ENCODE assay signal across 35 cellular contexts in genomic region chr9:12740845-12741244, GRCh38. TPM values are rescaled to one million over a fixed set of nuclear protein-coding genes. Genes with fewer than 3 reads are reported as not detected.
DNase-seq lines count a peak whose midpoint lies in the region; ATAC-seq, FAIRE-seq and TF ChIP-seq lines count a peak whose summit lies in the region.
"Had no signal": no experiment of that assay in that cellular context is flagged by ENCODE, and none has a peak within 500 bp of the region (broad histone marks: within the 10 kb centered on the region; RNA-seq: fewer than 3 reads in every experiment).

No MANE protein-coding gene starts in this region.

- SMC1A ChIA-PET in GM12878 (lab: Charles Lee; ENCODE audit: uncharacterized antibody, unreplicated experiment), result interaction anchor here (1.4 kb wide), 1 partner anchor 305 kb away, joined by 4 read pairs; no protein-coding TSS in a partner anchor

- no peak for DNase-seq in GM12878 (ENCODE audit: low read depth, low spot score)
- peak; percentile 22 for DNase-seq in iris pigment epithelial cell (ENCODE audit: low read depth)
- no peak for DNase-seq in type B pancreatic cell (ENCODE audit: extremely low spot score, unreplicated experiment)
- no peak for DNase-seq in NCI-H2171 (lab: John Stamatoyannopoulos, UW)
- DNase-seq in NCI-H524 treated with DMSO at 0.1 percent for 48 hours (lab: John Stamatoyannopoulos, UW), result no peak
- DNase-seq in activated CD4-positive, alpha-beta T cell treated with anti-CD3 and anti-CD28 coated beads for 36 hours, result no peak
- DNase-seq: C1 segment of cervical spinal cord; Caco-2; colonic mucosa; DMS53; effector CD8-positive, alpha-beta T cell; erythroblast; foreskin melanocyte; GF-D8; heart left ventricle; KBM-7; MM.1S; NCI-H1417; NCI-H2081; NCI-H226; NCI-H748 treated with DMSO at 0.1 percent for 48 hours; Peyer's patch; SIG-M5; small intestine; stimulated activated naive CD4-positive, alpha-beta T cell had no signal

- TF ChIP-seq CTCF in HEK293 (tag by site-specific recombination; IDR thresholded peaks at IDR 0.05), result no peak
- no peak for TF ChIP-seq CTCF in GM12878 (IDR thresholded peaks at IDR 0.05 in 2 of 3, conservative IDR thresholded peaks at IDR 0.05 in 1 of 3; ENCODE audit: control insufficient read depth in 2 of 3, extremely low read depth in 1 of 3, insufficient read depth in 1 of 3, low read depth in 3 of 3, low read length in 3 of 3)
- no peak for TF ChIP-seq CTCF in type B pancreatic cell (conservative IDR thresholded peaks at IDR 0.05)

- no peak for TF ChIP-seq RAD21 in GM12878 (IDR thresholded peaks at IDR 0.05; ENCODE audit: insufficient read depth, low read depth, low read length)

- intact Hi-C loops in GM12878 (cut with micrococcal nuclease; ENCODE audit: unreplicated experiment), result no loop called here
- intact Hi-C loops in activated CD4-positive, alpha-beta T cell treated with anti-CD3 and anti-CD28 coated beads for 36 hours (cut with DNase I, micrococcal nuclease), result no loop called here

- peak overlapping the region; percentile 87 for H3K27ac Mint-ChIP-seq in type B pancreatic cell
- H3K27ac Mint-ChIP-seq in activated CD4-positive, alpha-beta T cell treated with anti-CD3 and anti-CD28 coated beads for 36 hours, result no peak overlapping the region
- H3K27ac Mint-ChIP-seq: activated naive CD4-positive, alpha-beta T cell treated with anti-CD3 and anti-CD28 coated beads, Interleukin-2, amount 50 U/mL, for 24 hours; activated T-helper 17 cell treated with anti-CD3 and anti-CD28 coated beads, Interleukin-2, amount 50 U/mL, for 72 hours; nephron had no signal

- H3K9me3 ChIP-seq in HEK293 (ENCODE audit: control insufficient read depth, insufficient read depth, low read depth, low read length) (no peaks in the 10 kb centered on the region), GM12878 (replicated peaks; ENCODE audit: control insufficient read depth, insufficient read depth, low read length) (no peaks in the 10 kb centered on the region)
- H3K9me3 ChIP-seq: Caco-2, colonic mucosa, heart left ventricle, Peyer's patch, suprapubic skin had no signal

- H3K9ac ChIP-seq in GM12878 (ENCODE audit: control insufficient read depth, insufficient read depth, low read length), result no peak overlapping the region

- TF ChIP-seq POLR2A in GM12878 (IDR thresholded peaks at IDR 0.05; ENCODE audit: low read depth, low read length), result no peak

- no peaks in the 10 kb centered on the region for H3K79me2 ChIP-seq in GM12878 (ENCODE audit: control insufficient read depth, insufficient read depth, low read length)

- H3K36me3 ChIP-seq in HEK293 (ENCODE audit: control insufficient read depth in 2 of 2, insufficient read depth in 1 of 2, low read length in 2 of 2) (no peaks in the 10 kb centered on the region), GM12878 (ENCODE audit: control insufficient read depth in 2 of 2, insufficient read depth in 2 of 2, low read length in 1 of 2) (no peaks in the 10 kb centered on the region)
- H3K36me3 ChIP-seq: colonic mucosa, heart left ventricle, Peyer's patch, suprapubic skin had no signal

- H3K4me1 ChIP-seq in HEK293 (ENCODE audit: control insufficient read depth, insufficient read depth, low read length), result 0 out of 2 replicates have a peak, but pooled peaks cover 2% of the 10 kb centered on the region
- H3K4me1 ChIP-seq in GM12878 (ENCODE audit: control insufficient read depth, insufficient read depth, low read length), result no peaks in the 10 kb centered on the region
- H3K4me1 ChIP-seq: Caco-2, colonic mucosa, Peyer's patch, suprapubic skin had no signal

- H3K36me3 Mint-ChIP-seq in type B pancreatic cell, result no peaks in the 10 kb centered on the region
- no peaks in the 10 kb centered on the region for H3K36me3 Mint-ChIP-seq in activated CD4-positive, alpha-beta T cell treated with anti-CD3 and anti-CD28 coated beads for 36 hours (ENCODE audit: low read depth)
- H3K36me3 Mint-ChIP-seq: activated naive CD4-positive, alpha-beta T cell treated with anti-CD3 and anti-CD28 coated beads, Interleukin-2, amount 50 U/mL, for 24 hours had no signal

- in situ Hi-C loops in GM12878 (cut with MboI), result no loop called here

- H3K27me3 Mint-ChIP-seq in type B pancreatic cell, result no peaks in the 10 kb centered on the region
- H3K27me3 Mint-ChIP-seq in activated CD4-positive, alpha-beta T cell treated with anti-CD3 and anti-CD28 coated beads for 36 hours, result no peaks in the 10 kb centered on the region
- H3K27me3 Mint-ChIP-seq: activated naive CD4-positive, alpha-beta T cell treated with anti-CD3 and anti-CD28 coated beads, Interleukin-2, amount 50 U/mL, for 24 hours; activated T-helper 17 cell treated with anti-CD3 and anti-CD28 coated beads, Interleukin-2, amount 50 U/mL, for 72 hours had no signal

- no peak for TF ChIP-seq EP300 in GM12878 (IDR thresholded peaks at IDR 0.05; ENCODE audit: borderline replicate concordance in 1 of 2, control insufficient read depth in 1 of 2, low read depth in 2 of 2, low read length in 2 of 2)

- FAIRE-seq in GM12878 (lab: Jason Lieb, UNC), result no peak
- FAIRE-seq: small intestine had no signal

- H2AFZ ChIP-seq in GM12878 (ENCODE audit: control insufficient read depth, low read depth, low read length), result no peak overlapping the region

- RAD21 ChIA-PET in GM12878 (lab: Charles Lee; ENCODE audit: unreplicated experiment), result interaction anchor here (1.1 kb wide), 1 partner anchor 36 kb away, joined by 3 read pairs; no protein-coding TSS in a partner anchor

- no TSS peak for BruUV-seq in GM12878 (replicated peaks; lab: Mats Ljungman, UMichigan)

- no peaks in the 10 kb centered on the region for H3K9me3 Mint-ChIP-seq in type B pancreatic cell
- peaks cover 16% of the 10 kb centered on the region for H3K9me3 Mint-ChIP-seq in activated CD4-positive, alpha-beta T cell treated with anti-CD3 and anti-CD28 coated beads for 36 hours (ENCODE audit: low read depth)

- no peak overlapping the region for H3K4me3 ChIP-seq in HEK293 (ENCODE audit: low read depth, low read length)
- no peak overlapping the region for H3K4me3 ChIP-seq in GM12878
- H3K4me3 ChIP-seq: colonic mucosa, heart left ventricle, lung, Peyer's patch, suprapubic skin had no signal

- no peaks in the 10 kb centered on the region for H3K27me3 ChIP-seq in GM12878 (replicated peaks in 1 of 2; ENCODE audit: control insufficient read depth in 2 of 2, insufficient read depth in 2 of 2, low read length in 1 of 2)
- H3K27me3 ChIP-seq: colonic mucosa, heart left ventricle, Peyer's patch, suprapubic skin had no signal

- H3K4me1 Mint-ChIP-seq in type B pancreatic cell (ENCODE audit: unreplicated experiment), result peaks cover 8% of the 10 kb centered on the region
- no peaks in the 10 kb centered on the region for H3K4me1 Mint-ChIP-seq in activated CD4-positive, alpha-beta T cell treated with anti-CD3 and anti-CD28 coated beads for 36 hours
- H3K4me1 Mint-ChIP-seq: activated naive CD4-positive, alpha-beta T cell treated with anti-CD3 and anti-CD28 coated beads, Interleukin-2, amount 50 U/mL, for 24 hours; activated T-helper 17 cell treated with anti-CD3 and anti-CD28 coated beads, Interleukin-2, amount 50 U/mL, for 72 hours had no signal

- H3K27ac ChIP-seq in HEK293 (ENCODE audit: extremely low read depth, low read depth, low read length) (no peak overlapping the region), GM12878 (ENCODE audit: control insufficient read depth, insufficient read depth) (no peak overlapping the region)
- H3K27ac ChIP-seq: colonic mucosa, heart left ventricle, Peyer's patch, suprapubic skin had no signal

- 0 out of 3 replicates have a peak, but pooled peaks have one; percentile 13 for ATAC-seq in GM12878
- ATAC-seq in HG03521 (IDR thresholded peaks at IDR 0.05; ENCODE audit: unreplicated experiment), result no peak
- no peak for ATAC-seq in activated CD4-positive, alpha-beta T cell treated with anti-CD3 and anti-CD28 coated beads for 36 hours
- ATAC-seq: activated T-helper 17 cell treated with anti-CD3 and anti-CD28 coated beads, Interleukin-2, amount 50 U/mL, for 72 hours; heart left ventricle had no signal

- WGBS in GM12878 (ENCODE audit: insufficient coverage, insufficient replicate concordance, low lambda C conversion rate, missing lambda C conversion rate), result 26% methylated on average over 2 of the region's 2 CpGs

- POLR2A ChIA-PET in HEK293 (lab: Yijun Ruan, JAX) (no interaction called here), GM12878 (lab: Charles Lee) (no interaction called here)
- POLR2A ChIA-PET in activated CD4-positive, alpha-beta T cell treated with anti-CD3 and anti-CD28 coated beads for 36 hours (lab: Charles Lee), result no interaction called here

- H4K20me1 ChIP-seq in GM12878 (ENCODE audit: control insufficient read depth, insufficient read depth), result no peaks in the 10 kb centered on the region

- H3K4me3 Mint-ChIP-seq in type B pancreatic cell, result no peak overlapping the region
- H3K4me3 Mint-ChIP-seq in activated CD4-positive, alpha-beta T cell treated with anti-CD3 and anti-CD28 coated beads for 36 hours, result no peak overlapping the region
- H3K4me3 Mint-ChIP-seq: activated naive CD4-positive, alpha-beta T cell treated with anti-CD3 and anti-CD28 coated beads, Interleukin-2, amount 50 U/mL, for 24 hours; activated T-helper 17 cell treated with anti-CD3 and anti-CD28 coated beads, Interleukin-2, amount 50 U/mL, for 72 hours; nephron had no signal

- CTCF ChIA-PET in HEK293 (lab: Yijun Ruan, JAX), result interaction anchor here (0.6 kb wide), 1 partner anchor 146 kb away, joined by 4 read pairs; no protein-coding TSS in a partner anchor
- CTCF ChIA-PET in GM12878 (lab: Yijun Ruan, JAX), result interaction anchor here (0.9 to 3.5 kb wide), 3 partner anchors 11 to 36 kb away, joined by 3 to 10 read pairs (median 4); no protein-coding TSS in a partner anchor
- CTCF ChIA-PET in activated CD4-positive, alpha-beta T cell treated with anti-CD3 and anti-CD28 coated beads for 36 hours (lab: Charles Lee), result no interaction called here

- no peak overlapping the region for H3K4me2 ChIP-seq in GM12878 (ENCODE audit: control insufficient read depth, insufficient read depth)

RNA-seq across cellular contexts. Expression of gene LURAP1L, which starts 34.0 kb away (rescaled TPM):
- total RNA-seq in GM12878 (2013; cell fraction: nucleolus; rRNA removed), result 1.7 and 3.1 TPM in 2 replicates
- total RNA-seq in GM12878 (2014; rRNA removed) (0.38 and 0.68 TPM in 2 replicates), GM12878 (2014; rRNA removed; fragmentation: Illumina TruSeq; extraction: Trizol) (0.92 and 0.98 TPM in 2 replicates), GM12878 (2021) (0.58 and 0.80 TPM in 2 replicates), type B pancreatic cell (ENCODE audit: low replicate concordance) (8.7 and 15.9 TPM in 2 replicates)
- polyA plus RNA-seq in GM12878 (2011; ENCODE audit: low read depth), result not detected
- polyA plus RNA-seq in GM12878 (2011; rRNA removed) (3.7 and 4.3 TPM in 2 replicates), GM12878 (2014; fragmentation: Illumina TruSeq; extraction: Trizol) (0.47 and 1.6 TPM in 2 replicates), GM12878 (2014; fragmentation: Nextera tagmentation; extraction: Ambion mirVana) (under 1 TPM; 0.19 to 0.20 TPM), GM12878 (2014; rRNA removed) (0.79 and 0.93 TPM in 2 replicates), GM12878 (2016; fragmentation: Nextera tagmentation; extraction: Ambion mirVana) (under 1 TPM; 0.20 to 0.71 TPM)
- 2.2 TPM in 2 replicates for polyA plus RNA-seq in GM12878 (2011; cell fraction: cytosol; rRNA removed)
- 2.8 and 3.5 TPM in 2 replicates for polyA plus RNA-seq in GM12878 (2011; cell fraction: nucleus; rRNA removed)
- not detected in 2 replicates for polyA plus RNA-seq in GM12878 (2012)
- polyA minus RNA-seq in GM12878 (2011; rRNA and poly(A)+ RNA removed), result 3.5 and 4.3 TPM in 2 replicates
- polyA minus RNA-seq in GM12878 (2011; cell fraction: cytosol; rRNA and poly(A)+ RNA removed), result 1.7 and 2.5 TPM in 2 replicates
- polyA minus RNA-seq in GM12878 (2011; cell fraction: nucleus; rRNA and poly(A)+ RNA removed), result 3.0 and 4.7 TPM in 2 replicates
- total RNA-seq in activated CD4-positive, alpha-beta T cell treated with anti-CD3 and anti-CD28 coated beads for 36 hours, result not detected
- total RNA-seq: activated T-helper 17 cell treated with anti-CD3 and anti-CD28 coated beads, Interleukin-2, amount 50 U/mL, for 72 hours; Caco-2; T-helper 2 cell treated with Interferon-gamma antibody and Interleukin-4, amounts not matched to agents 100 ng/mL and 5 ng/mL, for 36 hours had no signal

RNA-seq across cellular contexts. Expression of gene TYRP1, which starts 47.7 kb away (rescaled TPM):
- not detected in 2 replicates for total RNA-seq in GM12878 (2013; cell fraction: nucleolus; rRNA removed)
- total RNA-seq in GM12878 (2014; rRNA removed) (not detected in 2 replicates), GM12878 (2014; rRNA removed; fragmentation: Illumina TruSeq; extraction: Trizol) (not detected in 2 replicates), GM12878 (2021) (not detected in 2 replicates), type B pancreatic cell (ENCODE audit: low replicate concordance) (86.2 TPM in 1 of 2 replicates, not detected in the other)
- polyA plus RNA-seq in GM12878 (2011; ENCODE audit: low read depth), result not detected
- polyA plus RNA-seq in GM12878 (2011; rRNA removed) (not detected in 2 replicates), GM12878 (2014; fragmentation: Illumina TruSeq; extraction: Trizol) (0.01 TPM in 1 of 2 replicates, not detected in the other), GM12878 (2014; fragmentation: Nextera tagmentation; extraction: Ambion mirVana) (not detected), GM12878 (2014; rRNA removed) (not detected in 2 replicates), GM12878 (2016; fragmentation: Nextera tagmentation; extraction: Ambion mirVana) (not detected)
- polyA plus RNA-seq in GM12878 (2011; cell fraction: cytosol; rRNA removed), result not detected in 2 replicates
- not detected in 2 replicates for polyA plus RNA-seq in GM12878 (2011; cell fraction: nucleus; rRNA removed)
- not detected in 2 replicates for polyA plus RNA-seq in GM12878 (2012)
- not detected in 2 replicates for polyA minus RNA-seq in GM12878 (2011; rRNA and poly(A)+ RNA removed)
- polyA minus RNA-seq in GM12878 (2011; cell fraction: cytosol; rRNA and poly(A)+ RNA removed), result not detected in 2 replicates
- polyA minus RNA-seq in GM12878 (2011; cell fraction: nucleus; rRNA and poly(A)+ RNA removed), result not detected in 2 replicates
- total RNA-seq in activated CD4-positive, alpha-beta T cell treated with anti-CD3 and anti-CD28 coated beads for 36 hours, result not detected
- total RNA-seq: activated T-helper 17 cell treated with anti-CD3 and anti-CD28 coated beads, Interleukin-2, amount 50 U/mL, for 72 hours; Caco-2; kidney epithelial cell; T-helper 2 cell treated with Interferon-gamma antibody and Interleukin-4, amounts not matched to agents 100 ng/mL and 5 ng/mL, for 36 hours; ureter had no signal
